ENCODE assay signal across 1 cellular context in the genomic region with DNA sequence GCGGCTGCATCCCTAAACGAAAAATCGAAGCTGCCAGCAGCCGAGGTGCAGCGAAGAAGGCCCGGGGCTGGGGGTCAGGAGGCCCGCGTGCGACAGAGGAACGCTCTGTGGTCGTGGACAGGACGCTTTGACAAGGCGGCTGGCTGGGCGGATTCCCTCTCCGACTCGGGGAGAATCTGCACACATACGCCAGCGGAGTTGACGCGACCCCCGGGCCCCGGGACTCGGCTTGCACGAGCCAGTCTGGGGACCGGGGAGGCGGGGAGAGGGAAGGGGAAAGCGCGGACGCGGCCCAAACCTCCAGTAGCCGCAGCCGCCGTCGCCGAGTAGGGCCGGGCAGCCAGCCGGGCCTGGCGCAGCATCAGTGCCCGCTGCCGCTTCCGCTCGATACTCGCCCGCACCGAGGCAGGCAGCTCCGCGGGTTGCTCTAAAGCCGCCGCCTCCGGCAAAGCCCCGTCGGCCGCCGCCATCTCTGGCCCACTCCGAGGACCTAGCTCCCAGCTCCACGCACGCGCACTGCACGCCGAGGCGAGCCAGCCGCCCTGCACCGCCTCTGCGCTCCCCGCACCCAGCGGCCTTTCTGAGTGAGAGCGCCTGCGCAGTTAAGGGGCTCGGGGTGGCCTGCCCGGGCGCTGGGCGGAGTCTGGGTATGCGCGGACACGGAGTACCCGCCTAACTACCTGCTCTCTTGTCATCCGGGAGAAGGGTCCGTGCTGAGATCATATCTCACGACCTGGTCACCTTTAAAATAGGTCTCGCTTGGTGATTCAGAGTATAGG.
TF ChIP-seq lines count a peak whose summit lies in the region.

A gene (minus strand): TSS at position 518 of the 779 bp plus-strand sequence. CDS start 48 bp downstream, at position 470.

TF ChIP-seq in HepG2, 621 proteins besides CTCF, POLR2A, EP300 and RAD21 (continued from another document and continues in another):
- TF ChIP-seq, protein P1, sequence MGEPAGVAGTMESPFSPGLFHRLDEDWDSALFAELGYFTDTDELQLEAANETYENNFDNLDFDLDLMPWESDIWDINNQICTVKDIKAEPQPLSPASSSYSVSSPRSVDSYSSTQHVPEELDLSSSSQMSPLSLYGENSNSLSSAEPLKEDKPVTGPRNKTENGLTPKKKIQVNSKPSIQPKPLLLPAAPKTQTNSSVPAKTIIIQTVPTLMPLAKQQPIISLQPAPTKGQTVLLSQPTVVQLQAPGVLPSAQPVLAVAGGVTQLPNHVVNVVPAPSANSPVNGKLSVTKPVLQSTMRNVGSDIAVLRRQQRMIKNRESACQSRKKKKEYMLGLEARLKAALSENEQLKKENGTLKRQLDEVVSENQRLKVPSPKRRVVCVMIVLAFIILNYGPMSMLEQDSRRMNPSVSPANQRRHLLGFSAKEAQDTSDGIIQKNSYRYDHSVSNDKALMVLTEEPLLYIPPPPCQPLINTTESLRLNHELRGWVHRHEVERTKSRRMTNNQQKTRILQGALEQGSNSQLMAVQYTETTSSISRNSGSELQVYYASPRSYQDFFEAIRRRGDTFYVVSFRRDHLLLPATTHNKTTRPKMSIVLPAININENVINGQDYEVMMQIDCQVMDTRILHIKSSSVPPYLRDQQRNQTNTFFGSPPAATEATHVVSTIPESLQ (CRISPR knock-in tag; conservative IDR thresholded peaks at IDR 0.05): no peak
- no peak for TF ChIP-seq ZNF850 (CRISPR knock-in tag; conservative IDR thresholded peaks at IDR 0.05)
- no peak for TF ChIP-seq ZNF569 (CRISPR knock-in tag; IDR thresholded peaks at IDR 0.05; ENCODE audit: borderline replicate concordance)
- no peak for TF ChIP-seq PHF5A (CRISPR knock-in tag; IDR thresholded peaks at IDR 0.05; ENCODE audit: low read depth, unreplicated experiment)
- peak; percentile 82; the same call in 1 of the 2 replicates for TF ChIP-seq DNMT1 (CRISPR knock-in tag; IDR thresholded peaks at IDR 0.05)
- peak; percentile 77 for TF ChIP-seq ZBTB3 (CRISPR knock-in tag; IDR thresholded peaks at IDR 0.05; ENCODE audit: borderline replicate concordance, low read depth)
- TF ChIP-seq ZFP82 (CRISPR knock-in tag; IDR thresholded peaks at IDR 0.05; ENCODE audit: borderline replicate concordance): no peak; the same call in 1 of the 2 replicates
- TF ChIP-seq, protein P2, sequence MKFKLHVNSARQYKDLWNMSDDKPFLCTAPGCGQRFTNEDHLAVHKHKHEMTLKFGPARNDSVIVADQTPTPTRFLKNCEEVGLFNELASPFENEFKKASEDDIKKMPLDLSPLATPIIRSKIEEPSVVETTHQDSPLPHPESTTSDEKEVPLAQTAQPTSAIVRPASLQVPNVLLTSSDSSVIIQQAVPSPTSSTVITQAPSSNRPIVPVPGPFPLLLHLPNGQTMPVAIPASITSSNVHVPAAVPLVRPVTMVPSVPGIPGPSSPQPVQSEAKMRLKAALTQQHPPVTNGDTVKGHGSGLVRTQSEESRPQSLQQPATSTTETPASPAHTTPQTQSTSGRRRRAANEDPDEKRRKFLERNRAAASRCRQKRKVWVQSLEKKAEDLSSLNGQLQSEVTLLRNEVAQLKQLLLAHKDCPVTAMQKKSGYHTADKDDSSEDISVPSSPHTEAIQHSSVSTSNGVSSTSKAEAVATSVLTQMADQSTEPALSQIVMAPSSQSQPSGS (CRISPR knock-in tag; IDR thresholded peaks at IDR 0.05): 0 out of 2 replicates have a peak, but pooled peaks have one; percentile 24
- TF ChIP-seq, protein P3, sequence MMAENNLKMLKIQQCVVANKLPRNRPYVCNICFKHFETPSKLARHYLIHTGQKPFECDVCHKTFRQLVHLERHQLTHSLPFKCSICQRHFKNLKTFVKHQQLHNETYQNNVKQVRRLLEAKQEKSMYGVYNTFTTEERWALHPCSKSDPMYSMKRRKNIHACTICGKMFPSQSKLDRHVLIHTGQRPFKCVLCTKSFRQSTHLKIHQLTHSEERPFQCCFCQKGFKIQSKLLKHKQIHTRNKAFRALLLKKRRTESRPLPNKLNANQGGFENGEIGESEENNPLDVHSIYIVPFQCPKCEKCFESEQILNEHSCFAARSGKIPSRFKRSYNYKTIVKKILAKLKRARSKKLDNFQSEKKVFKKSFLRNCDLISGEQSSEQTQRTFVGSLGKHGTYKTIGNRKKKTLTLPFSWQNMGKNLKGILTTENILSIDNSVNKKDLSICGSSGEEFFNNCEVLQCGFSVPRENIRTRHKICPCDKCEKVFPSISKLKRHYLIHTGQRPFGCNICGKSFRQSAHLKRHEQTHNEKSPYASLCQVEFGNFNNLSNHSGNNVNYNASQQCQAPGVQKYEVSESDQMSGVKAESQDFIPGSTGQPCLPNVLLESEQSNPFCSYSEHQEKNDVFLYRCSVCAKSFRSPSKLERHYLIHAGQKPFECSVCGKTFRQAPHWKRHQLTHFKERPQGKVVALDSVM (CRISPR knock-in tag; IDR thresholded peaks at IDR 0.05): peak; percentile 66
- 0 out of 2 replicates have a peak, but pooled peaks have one; percentile 57 for TF ChIP-seq ZNF839 (CRISPR knock-in tag; IDR thresholded peaks at IDR 0.05; ENCODE audit: borderline replicate concordance)
- TF ChIP-seq, protein P4, sequence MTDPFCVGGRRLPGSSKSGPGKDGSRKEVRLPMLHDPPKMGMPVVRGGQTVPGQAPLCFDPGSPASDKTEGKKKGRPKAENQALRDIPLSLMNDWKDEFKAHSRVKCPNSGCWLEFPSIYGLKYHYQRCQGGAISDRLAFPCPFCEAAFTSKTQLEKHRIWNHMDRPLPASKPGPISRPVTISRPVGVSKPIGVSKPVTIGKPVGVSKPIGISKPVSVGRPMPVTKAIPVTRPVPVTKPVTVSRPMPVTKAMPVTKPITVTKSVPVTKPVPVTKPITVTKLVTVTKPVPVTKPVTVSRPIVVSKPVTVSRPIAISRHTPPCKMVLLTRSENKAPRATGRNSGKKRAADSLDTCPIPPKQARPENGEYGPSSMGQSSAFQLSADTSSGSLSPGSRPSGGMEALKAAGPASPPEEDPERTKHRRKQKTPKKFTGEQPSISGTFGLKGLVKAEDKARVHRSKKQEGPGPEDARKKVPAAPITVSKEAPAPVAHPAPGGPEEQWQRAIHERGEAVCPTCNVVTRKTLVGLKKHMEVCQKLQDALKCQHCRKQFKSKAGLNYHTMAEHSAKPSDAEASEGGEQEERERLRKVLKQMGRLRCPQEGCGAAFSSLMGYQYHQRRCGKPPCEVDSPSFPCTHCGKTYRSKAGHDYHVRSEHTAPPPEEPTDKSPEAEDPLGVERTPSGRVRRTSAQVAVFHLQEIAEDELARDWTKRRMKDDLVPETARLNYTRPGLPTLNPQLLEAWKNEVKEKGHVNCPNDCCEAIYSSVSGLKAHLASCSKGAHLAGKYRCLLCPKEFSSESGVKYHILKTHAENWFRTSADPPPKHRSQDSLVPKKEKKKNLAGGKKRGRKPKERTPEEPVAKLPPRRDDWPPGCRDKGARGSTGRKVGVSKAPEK (CRISPR knock-in tag; IDR thresholded peaks at IDR 0.05; ENCODE audit: borderline replicate concordance): no peak
- TF ChIP-seq, protein P5, sequence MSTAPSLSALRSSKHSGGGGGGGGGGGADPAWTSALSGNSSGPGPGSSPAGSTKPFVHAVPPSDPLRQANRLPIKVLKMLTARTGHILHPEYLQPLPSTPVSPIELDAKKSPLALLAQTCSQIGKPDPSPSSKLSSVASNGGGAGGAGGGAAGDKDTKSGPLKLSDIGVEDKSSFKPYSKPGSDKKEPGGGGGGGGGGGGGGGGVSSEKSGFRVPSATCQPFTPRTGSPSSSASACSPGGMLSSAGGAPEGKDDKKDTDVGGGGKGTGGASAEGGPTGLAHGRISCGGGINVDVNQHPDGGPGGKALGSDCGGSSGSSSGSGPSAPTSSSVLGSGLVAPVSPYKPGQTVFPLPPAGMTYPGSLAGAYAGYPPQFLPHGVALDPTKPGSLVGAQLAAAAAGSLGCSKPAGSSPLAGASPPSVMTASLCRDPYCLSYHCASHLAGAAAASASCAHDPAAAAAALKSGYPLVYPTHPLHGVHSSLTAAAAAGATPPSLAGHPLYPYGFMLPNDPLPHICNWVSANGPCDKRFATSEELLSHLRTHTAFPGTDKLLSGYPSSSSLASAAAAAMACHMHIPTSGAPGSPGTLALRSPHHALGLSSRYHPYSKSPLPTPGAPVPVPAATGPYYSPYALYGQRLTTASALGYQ (CRISPR knock-in tag; IDR thresholded peaks at IDR 0.05): no peak; the same call in 1 of the 2 replicates
- TF ChIP-seq ZNF430 (CRISPR knock-in tag; IDR thresholded peaks at IDR 0.05): peak; percentile 96
- no peak for TF ChIP-seq ZNF562 (CRISPR knock-in tag; IDR thresholded peaks at IDR 0.05; ENCODE audit: borderline replicate concordance)
- TF ChIP-seq, protein P6, sequence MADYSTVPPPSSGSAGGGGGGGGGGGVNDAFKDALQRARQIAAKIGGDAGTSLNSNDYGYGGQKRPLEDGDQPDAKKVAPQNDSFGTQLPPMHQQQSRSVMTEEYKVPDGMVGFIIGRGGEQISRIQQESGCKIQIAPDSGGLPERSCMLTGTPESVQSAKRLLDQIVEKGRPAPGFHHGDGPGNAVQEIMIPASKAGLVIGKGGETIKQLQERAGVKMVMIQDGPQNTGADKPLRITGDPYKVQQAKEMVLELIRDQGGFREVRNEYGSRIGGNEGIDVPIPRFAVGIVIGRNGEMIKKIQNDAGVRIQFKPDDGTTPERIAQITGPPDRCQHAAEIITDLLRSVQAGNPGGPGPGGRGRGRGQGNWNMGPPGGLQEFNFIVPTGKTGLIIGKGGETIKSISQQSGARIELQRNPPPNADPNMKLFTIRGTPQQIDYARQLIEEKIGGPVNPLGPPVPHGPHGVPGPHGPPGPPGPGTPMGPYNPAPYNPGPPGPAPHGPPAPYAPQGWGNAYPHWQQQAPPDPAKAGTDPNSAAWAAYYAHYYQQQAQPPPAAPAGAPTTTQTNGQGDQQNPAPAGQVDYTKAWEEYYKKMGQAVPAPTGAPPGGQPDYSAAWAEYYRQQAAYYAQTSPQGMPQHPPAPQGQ (CRISPR knock-in tag; IDR thresholded peaks at IDR 0.05; ENCODE audit: borderline replicate concordance): no peak
- 0 out of 2 replicates have a peak, but pooled peaks have one; percentile 76 for TF ChIP-seq NRL (CRISPR knock-in tag; IDR thresholded peaks at IDR 0.05; ENCODE audit: borderline replicate concordance)
- TF ChIP-seq, protein P7, sequence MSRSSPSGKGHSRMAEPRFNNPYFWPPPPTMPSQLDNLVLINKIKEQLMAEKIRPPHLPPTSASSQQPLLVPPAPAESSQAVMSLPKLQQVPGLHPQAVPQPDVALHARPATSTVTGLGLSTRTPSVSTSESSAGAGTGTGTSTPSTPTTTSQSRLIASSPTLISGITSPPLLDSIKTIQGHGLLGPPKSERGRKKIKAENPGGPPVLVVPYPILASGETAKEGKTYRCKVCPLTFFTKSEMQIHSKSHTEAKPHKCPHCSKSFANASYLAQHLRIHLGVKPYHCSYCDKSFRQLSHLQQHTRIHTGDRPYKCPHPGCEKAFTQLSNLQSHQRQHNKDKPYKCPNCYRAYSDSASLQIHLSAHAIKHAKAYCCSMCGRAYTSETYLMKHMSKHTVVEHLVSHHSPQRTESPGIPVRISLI (CRISPR knock-in tag; IDR thresholded peaks at IDR 0.05; ENCODE audit: borderline replicate concordance): 0 out of 2 replicates have a peak, but pooled peaks have one; percentile 51
- TF ChIP-seq, protein P8, sequence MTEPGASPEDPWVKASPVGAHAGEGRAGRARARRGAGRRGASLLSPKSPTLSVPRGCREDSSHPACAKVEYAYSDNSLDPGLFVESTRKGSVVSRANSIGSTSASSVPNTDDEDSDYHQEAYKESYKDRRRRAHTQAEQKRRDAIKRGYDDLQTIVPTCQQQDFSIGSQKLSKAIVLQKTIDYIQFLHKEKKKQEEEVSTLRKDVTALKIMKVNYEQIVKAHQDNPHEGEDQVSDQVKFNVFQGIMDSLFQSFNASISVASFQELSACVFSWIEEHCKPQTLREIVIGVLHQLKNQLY (CRISPR knock-in tag; IDR thresholded peaks at IDR 0.05): 0 out of 2 replicates have a peak, but pooled peaks have one; percentile 2
- peak; percentile 78; the same call in 1 of the 2 replicates for TF ChIP-seq ZNF589 (CRISPR knock-in tag; conservative IDR thresholded peaks at IDR 0.05)
- TF ChIP-seq ZNF138 (CRISPR knock-in tag; IDR thresholded peaks at IDR 0.05; ENCODE audit: low read depth): no peak
- no peak; the same call in 1 of the 2 replicates for TF ChIP-seq RXRB (CRISPR knock-in tag; IDR thresholded peaks at IDR 0.05; ENCODE audit: borderline replicate concordance)
- TF ChIP-seq, protein P9, sequence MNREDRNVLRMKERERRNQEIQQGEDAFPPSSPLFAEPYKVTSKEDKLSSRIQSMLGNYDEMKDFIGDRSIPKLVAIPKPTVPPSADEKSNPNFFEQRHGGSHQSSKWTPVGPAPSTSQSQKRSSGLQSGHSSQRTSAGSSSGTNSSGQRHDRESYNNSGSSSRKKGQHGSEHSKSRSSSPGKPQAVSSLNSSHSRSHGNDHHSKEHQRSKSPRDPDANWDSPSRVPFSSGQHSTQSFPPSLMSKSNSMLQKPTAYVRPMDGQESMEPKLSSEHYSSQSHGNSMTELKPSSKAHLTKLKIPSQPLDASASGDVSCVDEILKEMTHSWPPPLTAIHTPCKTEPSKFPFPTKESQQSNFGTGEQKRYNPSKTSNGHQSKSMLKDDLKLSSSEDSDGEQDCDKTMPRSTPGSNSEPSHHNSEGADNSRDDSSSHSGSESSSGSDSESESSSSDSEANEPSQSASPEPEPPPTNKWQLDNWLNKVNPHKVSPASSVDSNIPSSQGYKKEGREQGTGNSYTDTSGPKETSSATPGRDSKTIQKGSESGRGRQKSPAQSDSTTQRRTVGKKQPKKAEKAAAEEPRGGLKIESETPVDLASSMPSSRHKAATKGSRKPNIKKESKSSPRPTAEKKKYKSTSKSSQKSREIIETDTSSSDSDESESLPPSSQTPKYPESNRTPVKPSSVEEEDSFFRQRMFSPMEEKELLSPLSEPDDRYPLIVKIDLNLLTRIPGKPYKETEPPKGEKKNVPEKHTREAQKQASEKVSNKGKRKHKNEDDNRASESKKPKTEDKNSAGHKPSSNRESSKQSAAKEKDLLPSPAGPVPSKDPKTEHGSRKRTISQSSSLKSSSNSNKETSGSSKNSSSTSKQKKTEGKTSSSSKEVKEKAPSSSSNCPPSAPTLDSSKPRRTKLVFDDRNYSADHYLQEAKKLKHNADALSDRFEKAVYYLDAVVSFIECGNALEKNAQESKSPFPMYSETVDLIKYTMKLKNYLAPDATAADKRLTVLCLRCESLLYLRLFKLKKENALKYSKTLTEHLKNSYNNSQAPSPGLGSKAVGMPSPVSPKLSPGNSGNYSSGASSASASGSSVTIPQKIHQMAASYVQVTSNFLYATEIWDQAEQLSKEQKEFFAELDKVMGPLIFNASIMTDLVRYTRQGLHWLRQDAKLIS (CRISPR knock-in tag; IDR thresholded peaks at IDR 0.05): no peak
- TF ChIP-seq HOXD1 (CRISPR knock-in tag; IDR thresholded peaks at IDR 0.05): 0 out of 2 replicates have a peak, but pooled peaks have one; percentile 36
- TF ChIP-seq, protein P10, sequence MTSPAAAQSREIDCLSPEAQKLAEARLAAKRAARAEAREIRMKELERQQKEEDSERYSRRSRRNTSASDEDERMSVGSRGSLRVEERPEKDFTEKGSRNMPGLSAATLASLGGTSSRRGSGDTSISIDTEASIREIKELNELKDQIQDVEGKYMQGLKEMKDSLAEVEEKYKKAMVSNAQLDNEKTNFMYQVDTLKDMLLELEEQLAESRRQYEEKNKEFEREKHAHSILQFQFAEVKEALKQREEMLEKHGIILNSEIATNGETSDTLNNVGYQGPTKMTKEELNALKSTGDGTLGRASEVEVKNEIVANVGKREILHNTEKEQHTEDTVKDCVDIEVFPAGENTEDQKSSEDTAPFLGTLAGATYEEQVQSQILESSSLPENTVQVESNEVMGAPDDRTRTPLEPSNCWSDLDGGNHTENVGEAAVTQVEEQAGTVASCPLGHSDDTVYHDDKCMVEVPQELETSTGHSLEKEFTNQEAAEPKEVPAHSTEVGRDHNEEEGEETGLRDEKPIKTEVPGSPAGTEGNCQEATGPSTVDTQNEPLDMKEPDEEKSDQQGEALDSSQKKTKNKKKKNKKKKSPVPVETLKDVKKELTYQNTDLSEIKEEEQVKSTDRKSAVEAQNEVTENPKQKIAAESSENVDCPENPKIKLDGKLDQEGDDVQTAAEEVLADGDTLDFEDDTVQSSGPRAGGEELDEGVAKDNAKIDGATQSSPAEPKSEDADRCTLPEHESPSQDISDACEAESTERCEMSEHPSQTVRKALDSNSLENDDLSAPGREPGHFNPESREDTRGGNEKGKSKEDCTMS (CRISPR knock-in tag; conservative IDR thresholded peaks at IDR 0.05): no peak
